4 cellular contexts compared by ENCODE assay signal in genomic region chr21:36502365-36502764, GRCh38. TPM values are rescaled to one million over a fixed set of nuclear protein-coding genes. Genes with fewer than 3 reads are reported as not detected.
"Had no signal": no experiment of that assay in that cellular context is flagged by ENCODE, and none has a peak within 500 bp of the region (broad histone marks: within the 10 kb centered on the region; RNA-seq: fewer than 3 reads in every experiment).

No MANE protein-coding gene starts in this region.

- ATAC-seq: GM12878 had no signal

- DNase-seq: GDM1, GF-D8 had no signal

- H3K4me3 ChIP-seq: GM12878 had no signal

RNA-seq across cellular contexts. Expression of gene CLDN14, which starts 22.4 kb away (rescaled TPM):
- total RNA-seq: G401 had no signal
